Comparison of ENCODE assay signal across 25 cellular contexts in the genomic region with DNA sequence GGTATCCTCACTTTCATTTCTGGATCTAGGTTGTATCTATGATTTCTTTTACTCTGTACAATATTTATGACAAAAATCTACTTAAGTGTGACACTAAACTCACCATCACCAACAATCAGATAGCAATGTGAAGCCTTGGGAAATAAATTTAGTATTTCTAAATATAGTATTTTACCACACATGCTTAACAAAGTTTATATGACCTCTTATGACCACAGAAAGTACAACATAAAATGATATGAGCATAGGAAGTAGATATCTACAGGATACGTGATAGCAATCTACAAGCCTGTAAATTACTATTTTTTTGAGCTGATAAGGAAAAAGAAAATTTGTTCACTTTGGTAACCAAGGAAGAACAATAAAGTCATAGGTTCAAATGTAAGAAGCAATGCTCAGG.
"Had no signal": no experiment of that assay in that cellular context is flagged by ENCODE, and none has a peak within 500 bp of the region (broad histone marks: within the 10 kb centered on the region; RNA-seq: fewer than 3 reads in every experiment).

No MANE protein-coding gene starts in this region.

- H3K27me3 Mint-ChIP-seq: stimulated activated naive CD8-positive, alpha-beta T cell treated with anti-CD3 and anti-CD28 coated beads, Interleukin-15, amount 100 ng/mL, for 72 hours had no signal

- H3K4me1 Mint-ChIP-seq: mesothelial cell of epicardium; naive thymus-derived CD8-positive, alpha-beta T cell; nephron progenitor cell; stimulated activated naive CD8-positive, alpha-beta T cell treated with anti-CD3 and anti-CD28 coated beads, Interleukin-15, amount 100 ng/mL, for 72 hours had no signal

- H3K27ac Mint-ChIP-seq: effector memory CD8-positive, alpha-beta T cell; mesothelial cell of epicardium; naive thymus-derived CD8-positive, alpha-beta T cell; stimulated activated naive CD8-positive, alpha-beta T cell treated with anti-CD3 and anti-CD28 coated beads, Interleukin-15, amount 100 ng/mL, for 72 hours had no signal

- ATAC-seq: effector memory CD8-positive, alpha-beta T cell; mucosa of descending colon; naive thymus-derived CD8-positive, alpha-beta T cell; psoas muscle; right cardiac atrium; stimulated activated naive CD8-positive, alpha-beta T cell treated with anti-CD3 and anti-CD28 coated beads, Interleukin-15, amount 100 ng/mL, for 72 hours; upper lobe of right lung had no signal

- DNase-seq: cortex of kidney; effector memory CD8-positive, alpha-beta T cell; erythroblast; esophagus squamous epithelium; mucosa of descending colon; naive thymus-derived CD8-positive, alpha-beta T cell; nephron progenitor cell; nucleus accumbens; posterior cingulate gyrus; psoas muscle; right cardiac atrium; sigmoid colon; stimulated activated CD4-positive, alpha-beta T cell treated with anti-CD3 and anti-CD28 coated beads, Interleukin-12 subunit alpha, Interleukin-12 subunit beta, amount 100 ng/mL, for 4 hours; stimulated activated CD4-positive, alpha-beta T cell treated with anti-CD3 and anti-CD28 coated beads, Interleukin-1b, Interleukin-23, amount 100 ng/mL, for 48 hours; stimulated activated CD4-positive, alpha-beta T cell treated with anti-CD3 and anti-CD28 coated beads, Interleukin-4, amount 100 ng/mL, for 1 hour; stimulated activated CD8-positive, alpha-beta memory T cell treated with anti-CD3 and anti-CD28 coated beads, Interleukin-4, amount 100 ng/mL, for 48 hours; stimulated activated naive CD4-positive, alpha-beta T cell; stimulated activated naive CD8-positive, alpha-beta T cell treated with anti-CD3 and anti-CD28 coated beads, Interleukin-15, amount 100 ng/mL, for 72 hours; transverse colon; upper lobe of right lung; uterus had no signal

- H3K4me1 ChIP-seq: esophagus squamous epithelium, sigmoid colon, suprapubic skin, upper lobe of right lung, uterus had no signal

- H3K4me3 ChIP-seq: esophagus squamous epithelium, lung, mucosa of descending colon, psoas muscle, sigmoid colon, smooth muscle cell, suprapubic skin, transverse colon, upper lobe of right lung, uterus had no signal

- H3K4me3 Mint-ChIP-seq: effector memory CD8-positive, alpha-beta T cell; mesothelial cell of epicardium; naive thymus-derived CD8-positive, alpha-beta T cell; nephron progenitor cell; stimulated activated naive CD8-positive, alpha-beta T cell treated with anti-CD3 and anti-CD28 coated beads, Interleukin-15, amount 100 ng/mL, for 72 hours had no signal

- H3K36me3 ChIP-seq: esophagus squamous epithelium, sigmoid colon, suprapubic skin, transverse colon, upper lobe of right lung, uterus had no signal

- H3K9me3 ChIP-seq: esophagus squamous epithelium, mucosa of descending colon, psoas muscle, sigmoid colon, suprapubic skin, transverse colon, upper lobe of right lung, uterus had no signal

- H3K4me2 ChIP-seq: smooth muscle cell had no signal

- H3K9me3 Mint-ChIP-seq: effector memory CD8-positive, alpha-beta T cell; naive thymus-derived CD8-positive, alpha-beta T cell; nephron progenitor cell; stimulated activated naive CD8-positive, alpha-beta T cell treated with anti-CD3 and anti-CD28 coated beads, Interleukin-15, amount 100 ng/mL, for 72 hours had no signal

- H3K27me3 ChIP-seq: esophagus squamous epithelium, sigmoid colon, suprapubic skin, transverse colon, upper lobe of right lung, uterus had no signal

- H3K36me3 Mint-ChIP-seq: mesothelial cell of epicardium; naive thymus-derived CD8-positive, alpha-beta T cell had no signal

- H3K27ac ChIP-seq: esophagus squamous epithelium, psoas muscle, sigmoid colon, suprapubic skin, transverse colon, upper lobe of right lung, uterus had no signal
